ENCODE assay signal across 1 cellular context in the genomic region with DNA sequence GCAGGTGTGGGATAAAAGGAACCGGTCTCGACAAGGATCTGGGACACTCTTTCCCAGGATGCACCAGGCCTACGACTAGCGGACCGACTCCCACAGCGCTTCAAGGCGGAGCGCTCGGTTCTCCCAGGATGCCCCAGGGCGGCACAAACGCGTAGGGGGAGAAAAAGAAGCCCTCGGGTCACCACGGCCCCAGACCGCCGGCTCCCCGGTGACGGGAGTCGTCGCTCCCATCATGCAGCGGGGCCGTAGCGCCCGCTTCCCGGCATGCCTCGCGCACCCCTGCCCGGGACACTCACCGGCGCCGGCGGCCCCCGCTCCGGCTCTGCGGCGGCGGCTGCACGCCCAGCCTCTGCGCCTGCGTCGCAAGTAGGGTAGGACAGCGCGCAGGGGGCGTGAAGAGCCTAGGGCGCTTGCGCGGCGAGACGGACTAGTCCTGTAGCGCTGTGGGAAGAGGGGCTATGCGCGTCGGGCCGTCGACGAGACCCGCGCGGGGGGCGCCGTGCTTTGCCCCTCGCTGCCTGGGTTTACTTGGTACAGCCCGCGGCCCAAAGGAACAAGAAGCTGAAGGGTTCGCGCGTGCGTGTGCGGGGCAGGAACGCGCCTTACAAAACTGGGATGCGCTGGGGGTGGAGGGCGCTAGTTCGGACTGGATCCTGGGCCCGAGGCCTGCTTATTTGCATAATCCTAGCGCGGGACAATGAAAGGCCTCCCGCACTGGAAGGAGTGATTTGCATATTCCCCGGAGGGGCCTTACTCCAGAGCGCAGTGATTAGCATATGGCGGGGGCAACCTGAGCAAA.
TF ChIP-seq lines count a peak whose summit lies in the region.

A gene with protein sequence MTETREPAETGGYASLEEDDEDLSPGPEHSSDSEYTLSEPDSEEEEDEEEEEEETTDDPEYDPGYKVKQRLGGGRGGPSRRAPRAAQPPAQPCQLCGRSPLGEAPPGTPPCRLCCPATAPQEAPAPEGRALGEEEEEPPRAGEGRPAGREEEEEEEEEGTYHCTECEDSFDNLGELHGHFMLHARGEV (minus strand): TSS at position 368 of the 799 bp plus-strand sequence. CDS start 5,325 bp downstream, outside the sequence.

TF ChIP-seq in K562, 482 proteins besides CTCF, POLR2A, EP300 and RAD21 (continued from another document and continues in another):
- TF ChIP-seq, protein P1, sequence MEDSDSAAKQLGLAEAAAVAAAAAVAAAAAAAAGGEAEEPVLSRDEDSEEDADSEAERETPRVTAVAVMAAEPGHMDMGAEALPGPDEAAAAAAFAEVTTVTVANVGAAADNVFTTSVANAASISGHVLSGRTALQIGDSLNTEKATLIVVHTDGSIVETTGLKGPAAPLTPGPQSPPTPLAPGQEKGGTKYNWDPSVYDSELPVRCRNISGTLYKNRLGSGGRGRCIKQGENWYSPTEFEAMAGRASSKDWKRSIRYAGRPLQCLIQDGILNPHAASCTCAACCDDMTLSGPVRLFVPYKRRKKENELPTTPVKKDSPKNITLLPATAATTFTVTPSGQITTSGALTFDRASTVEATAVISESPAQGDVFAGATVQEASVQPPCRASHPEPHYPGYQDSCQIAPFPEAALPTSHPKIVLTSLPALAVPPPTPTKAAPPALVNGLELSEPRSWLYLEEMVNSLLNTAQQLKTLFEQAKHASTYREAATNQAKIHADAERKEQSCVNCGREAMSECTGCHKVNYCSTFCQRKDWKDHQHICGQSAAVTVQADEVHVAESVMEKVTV (CRISPR knock-in tag; IDR thresholded peaks at IDR 0.05): no peak
- peak; percentile 72; the same call in 1 of the 2 replicates for TF ChIP-seq EP400 (IDR thresholded peaks at IDR 0.05)
- TF ChIP-seq, protein P2, sequence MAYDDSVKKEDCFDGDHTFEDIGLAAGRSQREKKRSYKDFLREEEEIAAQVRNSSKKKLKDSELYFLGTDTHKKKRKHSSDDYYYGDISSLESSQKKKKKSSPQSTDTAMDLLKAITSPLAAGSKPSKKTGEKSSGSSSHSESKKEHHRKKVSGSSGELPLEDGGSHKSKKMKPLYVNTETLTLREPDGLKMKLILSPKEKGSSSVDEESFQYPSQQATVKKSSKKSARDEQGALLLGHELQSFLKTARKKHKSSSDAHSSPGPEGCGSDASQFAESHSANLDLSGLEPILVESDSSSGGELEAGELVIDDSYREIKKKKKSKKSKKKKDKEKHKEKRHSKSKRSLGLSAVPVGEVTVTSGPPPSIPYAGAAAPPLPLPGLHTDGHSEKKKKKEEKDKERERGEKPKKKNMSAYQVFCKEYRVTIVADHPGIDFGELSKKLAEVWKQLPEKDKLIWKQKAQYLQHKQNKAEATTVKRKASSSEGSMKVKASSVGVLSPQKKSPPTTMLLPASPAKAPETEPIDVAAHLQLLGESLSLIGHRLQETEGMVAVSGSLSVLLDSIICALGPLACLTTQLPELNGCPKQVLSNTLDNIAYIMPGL (CRISPR knock-in tag; IDR thresholded peaks at IDR 0.05): peak; percentile 81
- no peak for TF ChIP-seq PHTF2 (CRISPR knock-in tag; IDR thresholded peaks at IDR 0.05)
- TF ChIP-seq RNF2 (IDR thresholded peaks at IDR 0.05): no peak; the same call in 1 of the 2 replicates
- TF ChIP-seq, protein P3, sequence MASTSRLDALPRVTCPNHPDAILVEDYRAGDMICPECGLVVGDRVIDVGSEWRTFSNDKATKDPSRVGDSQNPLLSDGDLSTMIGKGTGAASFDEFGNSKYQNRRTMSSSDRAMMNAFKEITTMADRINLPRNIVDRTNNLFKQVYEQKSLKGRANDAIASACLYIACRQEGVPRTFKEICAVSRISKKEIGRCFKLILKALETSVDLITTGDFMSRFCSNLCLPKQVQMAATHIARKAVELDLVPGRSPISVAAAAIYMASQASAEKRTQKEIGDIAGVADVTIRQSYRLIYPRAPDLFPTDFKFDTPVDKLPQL (IDR thresholded peaks at IDR 0.05; ENCODE audit: extremely low read depth, insufficient read length): no peak
- no peak for TF ChIP-seq MCM7 (IDR thresholded peaks at IDR 0.05)
- TF ChIP-seq ZNF184 (CRISPR knock-in tag; IDR thresholded peaks at IDR 0.05): no peak
- no peak for TF ChIP-seq CBX3 (IDR thresholded peaks at IDR 0.05; ENCODE audit: borderline replicate concordance in 1 of 2, low read length in 2 of 2)
- no peak; the same call in 1 of the 2 replicates for TF ChIP-seq CEBPG (CRISPR knock-in tag; IDR thresholded peaks at IDR 0.05)
- TF ChIP-seq CEBPG (tag; conservative IDR thresholded peaks at IDR 0.05 in 1 of 2, IDR thresholded peaks at IDR 0.05 in 1 of 2): no peak
- no peak for TF ChIP-seq TGIF2 (CRISPR knock-in tag; IDR thresholded peaks at IDR 0.05)
- TF ChIP-seq, protein P4, sequence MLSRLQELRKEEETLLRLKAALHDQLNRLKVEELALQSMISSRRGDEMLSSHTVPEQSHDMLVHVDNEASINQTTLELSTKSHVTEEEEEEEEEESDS (CRISPR knock-in tag; IDR thresholded peaks at IDR 0.05): no peak
- TF ChIP-seq NCOA4 (IDR thresholded peaks at IDR 0.05; ENCODE audit: partially characterized antibody): no peak
- peak; percentile 64 for TF ChIP-seq TAF1 (IDR thresholded peaks at IDR 0.05; ENCODE audit: control insufficient read depth, extremely low read depth, insufficient read depth, low read length, severe bottlenecking)
- TF ChIP-seq, protein P5, sequence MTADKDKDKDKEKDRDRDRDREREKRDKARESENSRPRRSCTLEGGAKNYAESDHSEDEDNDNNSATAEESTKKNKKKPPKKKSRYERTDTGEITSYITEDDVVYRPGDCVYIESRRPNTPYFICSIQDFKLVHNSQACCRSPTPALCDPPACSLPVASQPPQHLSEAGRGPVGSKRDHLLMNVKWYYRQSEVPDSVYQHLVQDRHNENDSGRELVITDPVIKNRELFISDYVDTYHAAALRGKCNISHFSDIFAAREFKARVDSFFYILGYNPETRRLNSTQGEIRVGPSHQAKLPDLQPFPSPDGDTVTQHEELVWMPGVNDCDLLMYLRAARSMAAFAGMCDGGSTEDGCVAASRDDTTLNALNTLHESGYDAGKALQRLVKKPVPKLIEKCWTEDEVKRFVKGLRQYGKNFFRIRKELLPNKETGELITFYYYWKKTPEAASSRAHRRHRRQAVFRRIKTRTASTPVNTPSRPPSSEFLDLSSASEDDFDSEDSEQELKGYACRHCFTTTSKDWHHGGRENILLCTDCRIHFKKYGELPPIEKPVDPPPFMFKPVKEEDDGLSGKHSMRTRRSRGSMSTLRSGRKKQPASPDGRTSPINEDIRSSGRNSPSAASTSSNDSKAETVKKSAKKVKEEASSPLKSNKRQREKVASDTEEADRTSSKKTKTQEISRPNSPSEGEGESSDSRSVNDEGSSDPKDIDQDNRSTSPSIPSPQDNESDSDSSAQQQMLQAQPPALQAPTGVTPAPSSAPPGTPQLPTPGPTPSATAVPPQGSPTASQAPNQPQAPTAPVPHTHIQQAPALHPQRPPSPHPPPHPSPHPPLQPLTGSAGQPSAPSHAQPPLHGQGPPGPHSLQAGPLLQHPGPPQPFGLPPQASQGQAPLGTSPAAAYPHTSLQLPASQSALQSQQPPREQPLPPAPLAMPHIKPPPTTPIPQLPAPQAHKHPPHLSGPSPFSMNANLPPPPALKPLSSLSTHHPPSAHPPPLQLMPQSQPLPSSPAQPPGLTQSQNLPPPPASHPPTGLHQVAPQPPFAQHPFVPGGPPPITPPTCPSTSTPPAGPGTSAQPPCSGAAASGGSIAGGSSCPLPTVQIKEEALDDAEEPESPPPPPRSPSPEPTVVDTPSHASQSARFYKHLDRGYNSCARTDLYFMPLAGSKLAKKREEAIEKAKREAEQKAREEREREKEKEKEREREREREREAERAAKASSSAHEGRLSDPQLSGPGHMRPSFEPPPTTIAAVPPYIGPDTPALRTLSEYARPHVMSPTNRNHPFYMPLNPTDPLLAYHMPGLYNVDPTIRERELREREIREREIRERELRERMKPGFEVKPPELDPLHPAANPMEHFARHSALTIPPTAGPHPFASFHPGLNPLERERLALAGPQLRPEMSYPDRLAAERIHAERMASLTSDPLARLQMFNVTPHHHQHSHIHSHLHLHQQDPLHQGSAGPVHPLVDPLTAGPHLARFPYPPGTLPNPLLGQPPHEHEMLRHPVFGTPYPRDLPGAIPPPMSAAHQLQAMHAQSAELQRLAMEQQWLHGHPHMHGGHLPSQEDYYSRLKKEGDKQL (CRISPR knock-in tag; IDR thresholded peaks at IDR 0.05; ENCODE audit: borderline replicate concordance): no peak
- peak; percentile 90 for TF ChIP-seq L3MBTL2 (IDR thresholded peaks at IDR 0.05)
- peak; percentile 53; the same call in 1 of the 2 replicates for TF ChIP-seq NFRKB (IDR thresholded peaks at IDR 0.05; ENCODE audit: low read depth)
- TF ChIP-seq NR3C1 (CRISPR knock-in tag; IDR thresholded peaks at IDR 0.05): no peak
- TF ChIP-seq, protein P6, sequence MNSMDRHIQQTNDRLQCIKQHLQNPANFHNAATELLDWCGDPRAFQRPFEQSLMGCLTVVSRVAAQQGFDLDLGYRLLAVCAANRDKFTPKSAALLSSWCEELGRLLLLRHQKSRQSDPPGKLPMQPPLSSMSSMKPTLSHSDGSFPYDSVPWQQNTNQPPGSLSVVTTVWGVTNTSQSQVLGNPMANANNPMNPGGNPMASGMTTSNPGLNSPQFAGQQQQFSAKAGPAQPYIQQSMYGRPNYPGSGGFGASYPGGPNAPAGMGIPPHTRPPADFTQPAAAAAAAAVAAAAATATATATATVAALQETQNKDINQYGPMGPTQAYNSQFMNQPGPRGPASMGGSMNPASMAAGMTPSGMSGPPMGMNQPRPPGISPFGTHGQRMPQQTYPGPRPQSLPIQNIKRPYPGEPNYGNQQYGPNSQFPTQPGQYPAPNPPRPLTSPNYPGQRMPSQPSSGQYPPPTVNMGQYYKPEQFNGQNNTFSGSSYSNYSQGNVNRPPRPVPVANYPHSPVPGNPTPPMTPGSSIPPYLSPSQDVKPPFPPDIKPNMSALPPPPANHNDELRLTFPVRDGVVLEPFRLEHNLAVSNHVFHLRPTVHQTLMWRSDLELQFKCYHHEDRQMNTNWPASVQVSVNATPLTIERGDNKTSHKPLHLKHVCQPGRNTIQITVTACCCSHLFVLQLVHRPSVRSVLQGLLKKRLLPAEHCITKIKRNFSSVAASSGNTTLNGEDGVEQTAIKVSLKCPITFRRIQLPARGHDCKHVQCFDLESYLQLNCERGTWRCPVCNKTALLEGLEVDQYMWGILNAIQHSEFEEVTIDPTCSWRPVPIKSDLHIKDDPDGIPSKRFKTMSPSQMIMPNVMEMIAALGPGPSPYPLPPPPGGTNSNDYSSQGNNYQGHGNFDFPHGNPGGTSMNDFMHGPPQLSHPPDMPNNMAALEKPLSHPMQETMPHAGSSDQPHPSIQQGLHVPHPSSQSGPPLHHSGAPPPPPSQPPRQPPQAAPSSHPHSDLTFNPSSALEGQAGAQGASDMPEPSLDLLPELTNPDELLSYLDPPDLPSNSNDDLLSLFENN (IDR thresholded peaks at IDR 0.05; ENCODE audit: low read depth in 2 of 2, low read length in 2 of 2): no peak
- TF ChIP-seq JUND (IDR thresholded peaks at IDR 0.05; ENCODE audit: borderline replicate concordance, low read depth, low read length): peak; percentile 1; the same call in 1 of the 2 replicates
- no peak for TF ChIP-seq JUND (tag; IDR thresholded peaks at IDR 0.05; ENCODE audit: borderline replicate concordance, low read depth, low read length)
- TF ChIP-seq, protein P7, sequence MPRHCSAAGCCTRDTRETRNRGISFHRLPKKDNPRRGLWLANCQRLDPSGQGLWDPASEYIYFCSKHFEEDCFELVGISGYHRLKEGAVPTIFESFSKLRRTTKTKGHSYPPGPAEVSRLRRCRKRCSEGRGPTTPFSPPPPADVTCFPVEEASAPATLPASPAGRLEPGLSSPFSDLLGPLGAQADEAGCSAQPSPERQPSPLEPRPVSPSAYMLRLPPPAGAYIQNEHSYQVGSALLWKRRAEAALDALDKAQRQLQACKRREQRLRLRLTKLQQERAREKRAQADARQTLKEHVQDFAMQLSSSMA (CRISPR knock-in tag; IDR thresholded peaks at IDR 0.05): no peak; the same call in none of the 2 replicates
- no peak for TF ChIP-seq ZNF146 (CRISPR knock-in tag; IDR thresholded peaks at IDR 0.05; ENCODE audit: unreplicated experiment)
- TF ChIP-seq ZFX (CRISPR knock-in tag; IDR thresholded peaks at IDR 0.05): peak; percentile 98
- TF ChIP-seq ZNF354B (CRISPR knock-in tag; IDR thresholded peaks at IDR 0.05): no peak
- no peak for TF ChIP-seq ZKSCAN8 (CRISPR knock-in tag; IDR thresholded peaks at IDR 0.05)
- no peak for TF ChIP-seq PPARD (CRISPR knock-in tag; IDR thresholded peaks at IDR 0.05)
- TF ChIP-seq ETV1 (tag; conservative IDR thresholded peaks at IDR 0.05; ENCODE audit: low read depth): no peak
- no peak for TF ChIP-seq KDM2B (CRISPR knock-in tag; IDR thresholded peaks at IDR 0.05)
- TF ChIP-seq, protein P8, sequence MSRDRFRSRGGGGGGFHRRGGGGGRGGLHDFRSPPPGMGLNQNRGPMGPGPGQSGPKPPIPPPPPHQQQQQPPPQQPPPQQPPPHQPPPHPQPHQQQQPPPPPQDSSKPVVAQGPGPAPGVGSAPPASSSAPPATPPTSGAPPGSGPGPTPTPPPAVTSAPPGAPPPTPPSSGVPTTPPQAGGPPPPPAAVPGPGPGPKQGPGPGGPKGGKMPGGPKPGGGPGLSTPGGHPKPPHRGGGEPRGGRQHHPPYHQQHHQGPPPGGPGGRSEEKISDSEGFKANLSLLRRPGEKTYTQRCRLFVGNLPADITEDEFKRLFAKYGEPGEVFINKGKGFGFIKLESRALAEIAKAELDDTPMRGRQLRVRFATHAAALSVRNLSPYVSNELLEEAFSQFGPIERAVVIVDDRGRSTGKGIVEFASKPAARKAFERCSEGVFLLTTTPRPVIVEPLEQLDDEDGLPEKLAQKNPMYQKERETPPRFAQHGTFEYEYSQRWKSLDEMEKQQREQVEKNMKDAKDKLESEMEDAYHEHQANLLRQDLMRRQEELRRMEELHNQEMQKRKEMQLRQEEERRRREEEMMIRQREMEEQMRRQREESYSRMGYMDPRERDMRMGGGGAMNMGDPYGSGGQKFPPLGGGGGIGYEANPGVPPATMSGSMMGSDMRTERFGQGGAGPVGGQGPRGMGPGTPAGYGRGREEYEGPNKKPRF (IDR thresholded peaks at IDR 0.05; ENCODE audit: low read depth, low read length): no peak
- 0 out of 2 replicates have a peak, but pooled peaks have one; percentile 26 for TF ChIP-seq ZNF175 (CRISPR knock-in tag; IDR thresholded peaks at IDR 0.05; ENCODE audit: low read depth)
- TF ChIP-seq, protein P9, sequence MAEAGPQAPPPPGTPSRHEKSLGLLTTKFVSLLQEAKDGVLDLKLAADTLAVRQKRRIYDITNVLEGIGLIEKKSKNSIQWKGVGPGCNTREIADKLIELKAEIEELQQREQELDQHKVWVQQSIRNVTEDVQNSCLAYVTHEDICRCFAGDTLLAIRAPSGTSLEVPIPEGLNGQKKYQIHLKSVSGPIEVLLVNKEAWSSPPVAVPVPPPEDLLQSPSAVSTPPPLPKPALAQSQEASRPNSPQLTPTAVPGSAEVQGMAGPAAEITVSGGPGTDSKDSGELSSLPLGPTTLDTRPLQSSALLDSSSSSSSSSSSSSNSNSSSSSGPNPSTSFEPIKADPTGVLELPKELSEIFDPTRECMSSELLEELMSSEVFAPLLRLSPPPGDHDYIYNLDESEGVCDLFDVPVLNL (CRISPR knock-in tag; IDR thresholded peaks at IDR 0.05; ENCODE audit: low read depth): 0 out of 2 replicates have a peak, but pooled peaks have one; percentile 7
- TF ChIP-seq ZNF431 (CRISPR knock-in tag; IDR thresholded peaks at IDR 0.05): no peak
- TF ChIP-seq ZC3H4 (CRISPR knock-in tag; IDR thresholded peaks at IDR 0.05; ENCODE audit: borderline replicate concordance): no peak; the same call in 1 of the 2 replicates
- peak; percentile 68 for TF ChIP-seq GTF2F1 (IDR thresholded peaks at IDR 0.05; ENCODE audit: low read depth, low read length)
